ENCODE assay signal across 8 cellular contexts in genomic region chr17:6641374-6641818, GRCh38. TPM values are rescaled to one million over a fixed set of nuclear protein-coding genes. Genes with fewer than 3 reads are reported as not detected.
A peak's percentile ranks its signal among the peaks of the same experiment; 100 is the strongest.
DNase-seq lines count a peak whose midpoint lies in the region; ATAC-seq and TF ChIP-seq lines count a peak whose summit lies in the region.

No MANE protein-coding gene starts in this region.

- peak overlapping the region; percentile 97 for H3K27ac Mint-ChIP-seq in activated CD8-positive, alpha-beta T cell treated with anti-CD3 and anti-CD28 coated beads for 36 hours
- peak overlapping the region; percentile 97 to 99 for H3K27ac Mint-ChIP-seq in stimulated activated naive CD8-positive, alpha-beta T cell treated with anti-CD3 and anti-CD28 coated beads, Interleukin-15, amount 100 ng/mL, for 72 hours

- peaks cover 62% of the 10 kb centered on the region for H3K4me1 Mint-ChIP-seq in activated CD8-positive, alpha-beta T cell treated with anti-CD3 and anti-CD28 coated beads for 36 hours (ENCODE audit: low read depth)
- H3K4me1 Mint-ChIP-seq in stimulated activated naive CD8-positive, alpha-beta T cell treated with anti-CD3 and anti-CD28 coated beads, Interleukin-15, amount 100 ng/mL, for 72 hours = peaks cover 84% of the 10 kb centered on the region

- H3K27me3 Mint-ChIP-seq in activated CD8-positive, alpha-beta T cell treated with anti-CD3 and anti-CD28 coated beads for 36 hours = no peaks in the 10 kb centered on the region
- H3K27me3 Mint-ChIP-seq in stimulated activated naive CD8-positive, alpha-beta T cell treated with anti-CD3 and anti-CD28 coated beads, Interleukin-15, amount 100 ng/mL, for 72 hours = no peaks in the 10 kb centered on the region

- peaks cover 30% of the 10 kb centered on the region for H3K36me3 ChIP-seq in iPS-18a (ENCODE audit: control insufficient read depth, low read depth, low read length)

- no peaks in the 10 kb centered on the region for H3K9me3 Mint-ChIP-seq in activated CD8-positive, alpha-beta T cell treated with anti-CD3 and anti-CD28 coated beads for 36 hours
- H3K9me3 Mint-ChIP-seq in stimulated activated naive CD8-positive, alpha-beta T cell treated with anti-CD3 and anti-CD28 coated beads, Interleukin-15, amount 100 ng/mL, for 72 hours = no peaks in the 10 kb centered on the region

- H3K9me3 ChIP-seq in iPS-18a (ENCODE audit: control insufficient read depth, low read depth, low read length) = no peaks in the 10 kb centered on the region

- peaks cover 9% of the 10 kb centered on the region for H3K4me1 ChIP-seq in iPS-18a (ENCODE audit: control insufficient read depth, low read depth, low read length)

- TF ChIP-seq CTCF in AG10803 (conservative IDR thresholded peaks at IDR 0.05; ENCODE audit: low read length) = no peak
- TF ChIP-seq CTCF in activated CD8-positive, alpha-beta T cell treated with anti-CD3 and anti-CD28 coated beads for 36 hours (IDR thresholded peaks at IDR 0.05) = no peak

- H3K4me3 Mint-ChIP-seq in activated CD8-positive, alpha-beta T cell treated with anti-CD3 and anti-CD28 coated beads for 36 hours = peak overlapping the region; percentile 89
- H3K4me3 Mint-ChIP-seq in stimulated activated naive CD8-positive, alpha-beta T cell treated with anti-CD3 and anti-CD28 coated beads, Interleukin-15, amount 100 ng/mL, for 72 hours = peak overlapping the region; percentile 89 to 97

- intact Hi-C loops in activated CD8-positive, alpha-beta T cell treated with anti-CD3 and anti-CD28 coated beads for 36 hours (cut with micrococcal nuclease) = loop anchor here (10.0 kb wide), 1 partner anchor 167 kb away; no protein-coding TSS in a partner anchor

- ATAC-seq in HG03066 (IDR thresholded peaks at IDR 0.05; ENCODE audit: low read depth, unreplicated experiment) (peak; percentile 9), GM19023 (IDR thresholded peaks at IDR 0.05; ENCODE audit: unreplicated experiment) (no peak)
- ATAC-seq in activated CD8-positive, alpha-beta T cell treated with anti-CD3 and anti-CD28 coated beads for 36 hours = no peak
- no peak for ATAC-seq in stimulated activated naive CD8-positive, alpha-beta T cell treated with anti-CD3 and anti-CD28 coated beads, Interleukin-15, amount 100 ng/mL, for 72 hours

- CTCF ChIA-PET in activated CD8-positive, alpha-beta T cell treated with anti-CD3 and anti-CD28 coated beads for 36 hours (lab: Charles Lee) = interaction anchor here (0.8 to 2.2 kb wide), 4 partner anchors 9 to 553 kb away, joined by 3 to 11 read pairs (median 4); partner anchors contain the start of genes C17orf100 and MED31

- H3K36me3 Mint-ChIP-seq in activated CD8-positive, alpha-beta T cell treated with anti-CD3 and anti-CD28 coated beads for 36 hours (ENCODE audit: low read depth) = peaks cover 37% of the 10 kb centered on the region

- DNase-seq in AG10803 (ENCODE audit: low read depth) (no peak), AG08396 (ENCODE audit: low spot score) (no peak)
- no peak for DNase-seq in activated CD8-positive, alpha-beta T cell treated with anti-CD3 and anti-CD28 coated beads for 36 hours
- DNase-seq in stimulated activated naive CD8-positive, alpha-beta T cell treated with anti-CD3 and anti-CD28 coated beads, Interleukin-15, amount 100 ng/mL, for 72 hours = no peak
- no peak for DNase-seq in stimulated activated CD4-positive, alpha-beta T cell treated with anti-CD3 and anti-CD28 coated beads, Interleukin-2, amount 100 ng/mL, for 48 hours

- POLR2A ChIA-PET in activated CD8-positive, alpha-beta T cell treated with anti-CD3 and anti-CD28 coated beads for 36 hours (lab: Charles Lee) = interaction anchor here (0.8 to 4.1 kb wide), 7 partner anchors 9 to 92 kb away, joined by 3 to 28 read pairs (median 4); partner anchors contain the start of genes C17orf100 and MED31

- peak overlapping the region; percentile 97 for H3K4me3 ChIP-seq in AG10803 (ENCODE audit: low read length)
- H3K4me3 ChIP-seq in iPS-18a (ENCODE audit: low read length) = peak overlapping the region; percentile 89

- H3K27me3 ChIP-seq in iPS-18a (ENCODE audit: control insufficient read depth, insufficient read depth, low read length) = no peaks in the 10 kb centered on the region

- peak overlapping the region; percentile 88 for H3K9ac ChIP-seq in iPS-18a (ENCODE audit: low read length)

- H3K27ac ChIP-seq in iPS-18a (ENCODE audit: low read length) = peak overlapping the region; percentile 81

RNA-seq across cellular contexts. Expression of gene TXNDC17, which starts 0.5 kb away (rescaled TPM):
- total RNA-seq in activated CD8-positive, alpha-beta T cell treated with anti-CD3 and anti-CD28 coated beads for 36 hours = 100 to 1,000 TPM in 1 of 2 experiments, 10 to 100 TPM in 1; 100.0 to 103 TPM

RNA-seq across cellular contexts. Expression of gene KIAA0753, which starts 0.9 kb away (rescaled TPM):
- 10 to 100 TPM; 16.5 to 17.3 TPM for total RNA-seq in activated CD8-positive, alpha-beta T cell treated with anti-CD3 and anti-CD28 coated beads for 36 hours

RNA-seq across cellular contexts. Expression of gene MED31, which starts 10.0 kb away (rescaled TPM):
- 10 to 100 TPM; 21.0 to 24.4 TPM for total RNA-seq in activated CD8-positive, alpha-beta T cell treated with anti-CD3 and anti-CD28 coated beads for 36 hours

RNA-seq across cellular contexts. Expression of gene C17orf100, which starts 10.2 kb away (rescaled TPM):
- 1 to 10 TPM; 1.1 to 1.6 TPM for total RNA-seq in activated CD8-positive, alpha-beta T cell treated with anti-CD3 and anti-CD28 coated beads for 36 hours
